ENCODE assay signal across 8 cellular contexts in the genomic region with DNA sequence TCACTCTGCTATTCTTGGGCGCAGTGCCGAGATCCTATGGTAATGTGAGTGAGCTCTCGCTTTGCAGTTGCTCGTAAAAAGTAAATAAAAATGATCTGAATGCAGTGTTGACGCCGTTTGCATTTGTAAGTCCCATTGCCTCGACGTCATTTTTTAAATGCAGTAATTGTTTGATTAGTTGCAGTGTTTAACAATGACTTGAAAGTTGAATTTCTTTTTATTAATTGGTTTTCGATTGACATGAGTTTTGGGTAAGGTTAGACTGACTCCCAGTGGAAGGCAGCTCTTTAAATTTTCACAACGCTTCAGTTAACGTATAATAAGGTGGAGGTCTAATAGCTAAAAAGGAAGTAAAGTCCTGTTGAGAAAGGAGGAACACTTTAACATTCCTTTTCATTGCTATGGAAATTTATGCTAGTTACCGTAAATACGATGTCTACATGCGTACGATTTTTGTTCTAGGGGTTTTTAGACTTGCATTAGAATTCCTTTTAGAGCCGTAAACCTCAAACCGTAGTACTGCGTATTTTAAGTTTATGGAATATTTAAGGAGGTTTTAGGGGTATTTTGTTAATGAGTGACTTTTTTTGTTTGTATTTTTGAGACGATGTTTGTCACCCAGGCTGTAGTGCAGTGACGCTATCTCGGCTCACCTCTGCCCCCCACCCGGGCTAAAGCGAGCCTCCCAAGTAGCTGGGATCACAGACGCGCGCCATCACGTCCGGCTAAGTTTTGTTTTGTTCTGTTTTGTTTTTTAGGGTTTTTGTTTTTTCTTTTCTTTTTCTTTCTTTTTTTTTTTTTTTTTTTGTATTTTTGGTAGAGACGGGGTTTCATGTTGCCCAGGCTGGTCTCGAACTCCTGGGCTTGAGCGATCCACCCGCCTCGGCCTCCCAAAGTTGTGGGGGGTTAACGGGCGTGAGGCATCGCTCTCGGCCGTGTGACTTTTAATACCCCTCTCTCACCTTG. TPM values are rescaled to one million over a fixed set of nuclear protein-coding genes. Genes with fewer than 3 reads are reported as not detected.
DNase-seq lines count a peak whose midpoint lies in the region; ATAC-seq and TF ChIP-seq lines count a peak whose summit lies in the region.

No MANE protein-coding gene starts in this region.

- H3K27ac ChIP-seq in right atrium auricular region, result peak overlapping the region; percentile 100
- H3K27ac ChIP-seq in tibial artery, result peak overlapping the region; percentile 99 to 100

- no peaks in the 10 kb centered on the region for H3K27me3 Mint-ChIP-seq in mesothelial cell of epicardium (ENCODE audit: low read depth)

- H3K36me3 ChIP-seq in right atrium auricular region (no peaks in the 10 kb centered on the region), tibial artery (no peaks in the 10 kb centered on the region)

- H3K4me1 Mint-ChIP-seq in mesothelial cell of epicardium, result peaks cover 37% of the 10 kb centered on the region

- no peaks in the 10 kb centered on the region for H3K9me3 Mint-ChIP-seq in mesothelial cell of epicardium

- H3K4me1 ChIP-seq in right atrium auricular region (peaks cover 0 to 52% of the 10 kb centered on the region in 2 donors), tibial artery (peaks cover 0 to 52% (median 40%) of the 10 kb centered on the region in 4 donors)

- peak overlapping the region; percentile 100 for H3K27ac Mint-ChIP-seq in mesothelial cell of epicardium

- TF ChIP-seq CTCF in right atrium auricular region (IDR thresholded peaks at IDR 0.05) (peak; percentile 19 to 28), choroid plexus epithelial cell (conservative IDR thresholded peaks at IDR 0.05; ENCODE audit: low read depth, low read length) (no peak), mesothelial cell of epicardium (IDR thresholded peaks at IDR 0.05; ENCODE audit: unreplicated experiment) (no peak), tibial artery (IDR thresholded peaks at IDR 0.05) (peak in 1 of 2 experiments; percentile 5)

- ATAC-seq in left ventricle myocardium superior (no peak), HG02884 (IDR thresholded peaks at IDR 0.05; ENCODE audit: unreplicated experiment) (no peak), GM21529 (IDR thresholded peaks at IDR 0.05; ENCODE audit: unreplicated experiment) (no peak)

- no peaks in the 10 kb centered on the region for H3K36me3 Mint-ChIP-seq in mesothelial cell of epicardium

- intact Hi-C loops in left ventricle myocardium superior (cut with micrococcal nuclease) (no loop called here), tibial artery (cut with DNase I; ENCODE audit: low total_unique reads) (loop anchor here (10.0 kb wide), 2 partner anchors 119 to 609 kb away; partner anchors contain the start of gene DNAJA4)

- H3K9me3 ChIP-seq in right atrium auricular region, result no peaks in the 10 kb centered on the region
- no peaks in the 10 kb centered on the region for H3K9me3 ChIP-seq in tibial artery

- peak overlapping the region; percentile 100 for H3K4me3 Mint-ChIP-seq in mesothelial cell of epicardium

- DNase-seq in right atrium auricular region (ENCODE audit: low spot score), result no peak
- DNase-seq in left ventricle myocardium superior, result no peak
- DNase-seq in SW480 (ENCODE audit: low spot score), result peak; percentile 43
- peak; percentile 45 for DNase-seq in choroid plexus epithelial cell (ENCODE audit: low read depth)
- DNase-seq in mesothelial cell of epicardium (ENCODE audit: low spot score in 2 of 2, unreplicated experiment in 2 of 2), result no peak
- DNase-seq in tibial artery, result peak in 1 of 2 donors; percentile 42

- H3K27me3 ChIP-seq in right atrium auricular region (no peaks in the 10 kb centered on the region), tibial artery (no peaks in the 10 kb centered on the region)

- H3K4me3 ChIP-seq in right atrium auricular region (peak overlapping the region; percentile 86 to 100), choroid plexus epithelial cell (ENCODE audit: low read depth, low read length) (peak overlapping the region; percentile 99), tibial artery (peak overlapping the region; percentile 92 to 96)

RNA-seq across cellular contexts. Expression of gene MORF4L1, which starts 1.4 kb away (rescaled TPM):
- total RNA-seq in right atrium auricular region (100 to 1,000 TPM; 330 to 368 TPM), left ventricle myocardium superior (343 TPM), mesothelial cell of epicardium (414 to 450 TPM (median 444 TPM) in 3 replicates)

Comparison
In these comparisons a context has a peak if more than half of its experiments do, and no peak if none do; other contexts are left out.
1. DNase-seq: peak in SW480 (single experiment) and choroid plexus epithelial cell (single experiment); none in right atrium auricular region (single experiment), left ventricle myocardium superior (single experiment) and mesothelial cell of epicardium (0 of 2).
2. CTCF ChIP-seq: peak in right atrium auricular region (2 of 2); none in choroid plexus epithelial cell (single experiment) and mesothelial cell of epicardium (single experiment).
3. Peak in every context shown above with its lines, with median percentiles within 50 percentile points of each other: H3K4me3 ChIP-seq.